13 cellular contexts compared by ENCODE assay signal in the genomic region with DNA sequence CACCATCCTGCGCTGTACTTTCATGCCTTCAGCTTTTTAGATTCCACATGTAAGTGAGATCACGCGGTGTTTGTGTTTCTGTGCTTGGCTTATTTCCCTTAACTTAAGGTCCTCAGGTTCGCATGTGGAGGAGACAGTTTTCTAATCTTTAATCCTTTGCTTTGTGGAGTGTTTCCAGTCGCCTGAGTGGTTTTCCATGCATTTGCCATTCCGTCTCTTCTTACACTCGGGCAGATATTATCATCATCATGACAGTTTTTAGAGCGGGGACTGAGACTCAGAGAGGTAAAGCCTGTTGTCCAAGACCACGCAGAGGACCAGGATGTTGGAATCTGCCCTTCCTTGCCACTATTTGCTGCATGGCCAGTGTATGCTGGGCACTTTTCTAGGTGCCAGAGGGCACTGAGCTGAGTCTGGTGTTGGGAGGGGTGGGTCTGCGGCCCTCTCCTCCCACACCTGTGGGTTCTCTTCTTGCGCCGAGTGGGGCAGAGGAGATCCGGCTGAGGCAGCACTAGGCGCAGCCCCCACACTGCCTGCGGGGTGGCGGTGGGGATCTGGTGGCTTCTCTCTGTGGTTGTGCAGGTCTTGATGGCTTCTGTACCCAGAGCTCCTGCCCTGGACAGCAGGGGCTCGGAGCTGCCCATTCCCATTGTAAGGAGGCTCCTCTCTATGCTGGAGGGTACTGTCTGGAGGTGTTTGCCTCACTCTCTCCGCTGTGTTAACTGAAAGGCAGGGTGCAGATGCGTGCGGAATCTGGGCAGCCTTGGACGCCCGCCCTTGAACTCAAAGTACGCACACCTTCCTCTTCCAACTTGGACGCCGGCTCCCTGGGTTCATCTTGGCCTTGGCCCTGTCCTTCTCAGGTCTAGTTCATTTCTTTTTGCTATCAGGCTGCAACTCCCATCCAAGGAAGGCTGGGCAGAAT.
"Had no signal": no experiment of that assay in that cellular context is flagged by ENCODE, and none has a peak within 500 bp of the region (broad histone marks: within the 10 kb centered on the region; RNA-seq: fewer than 3 reads in every experiment).

No MANE protein-coding gene starts in this region.

- H3K36me3 ChIP-seq: pancreas, upper lobe of left lung had no signal

- H3K27ac Mint-ChIP-seq: activated naive CD8-positive, alpha-beta T cell treated with anti-CD3 and anti-CD28 coated beads, Interleukin-2, amount 10 ng/mL, durations not matched to agents 7 days and 5 days; activated T-cell treated with anti-CD3 and anti-CD28 coated beads, Interleukin-2, amount 50 U/mL, for 72 hours; natural killer cell had no signal

- H3K4me3 ChIP-seq: dorsolateral prefrontal cortex, mucosa of descending colon, pancreas, skin epidermis, upper lobe of left lung had no signal

- H3K9me3 Mint-ChIP-seq: activated naive CD8-positive, alpha-beta T cell treated with anti-CD3 and anti-CD28 coated beads, Interleukin-2, amount 10 ng/mL, durations not matched to agents 7 days and 5 days; activated T-cell treated with anti-CD3 and anti-CD28 coated beads, Interleukin-2, amount 50 U/mL, for 72 hours; natural killer cell had no signal

- H3K27me3 ChIP-seq: pancreas, upper lobe of left lung had no signal

- ATAC-seq: activated T-cell treated with anti-CD3 and anti-CD28 coated beads, Interleukin-2, amount 50 U/mL, for 72 hours; esophagus mucosa; mucosa of descending colon; natural killer cell; pancreas had no signal

- H3K27ac ChIP-seq: dorsolateral prefrontal cortex, pancreas, skin epidermis, upper lobe of left lung had no signal

- H3K36me3 Mint-ChIP-seq: activated naive CD8-positive, alpha-beta T cell treated with anti-CD3 and anti-CD28 coated beads, Interleukin-2, amount 10 ng/mL, durations not matched to agents 7 days and 5 days; natural killer cell had no signal

- H3K4me3 Mint-ChIP-seq: activated naive CD8-positive, alpha-beta T cell treated with anti-CD3 and anti-CD28 coated beads, Interleukin-2, amount 10 ng/mL, durations not matched to agents 7 days and 5 days; activated T-cell treated with anti-CD3 and anti-CD28 coated beads, Interleukin-2, amount 50 U/mL, for 72 hours; natural killer cell had no signal

- H3K4me1 ChIP-seq: pancreas, upper lobe of left lung had no signal

- DNase-seq: activated CD4-positive, alpha-beta T cell treated with anti-CD3 and anti-CD28 coated beads, Interleukin-2, amount 50 U/mL, for 1 hour; activated CD4-positive, CD25-positive, alpha-beta regulatory T cell; activated naive CD8-positive, alpha-beta T cell treated with anti-CD3 and anti-CD28 coated beads, Interleukin-2, amount 10 ng/mL, durations not matched to agents 7 days and 5 days; activated T-cell treated with anti-CD3 and anti-CD28 coated beads, Interleukin-2, amount 50 U/mL, for 72 hours; anterior cingulate cortex; dorsolateral prefrontal cortex; mammary epithelial cell; mucosa of descending colon; natural killer cell; pancreas; upper lobe of left lung had no signal

- H3K9me3 ChIP-seq: mucosa of descending colon, pancreas, upper lobe of left lung had no signal

- H3K4me1 Mint-ChIP-seq: natural killer cell had no signal
